31 cellular contexts compared by ENCODE assay signal in genomic region chr14:102427642-102428041, GRCh38.
"Had no signal": no experiment of that assay in that cellular context is flagged by ENCODE, and none has a peak within 500 bp of the region (broad histone marks: within the 10 kb centered on the region; RNA-seq: fewer than 3 reads in every experiment).

No MANE protein-coding gene starts in this region.

- H3K27me3 ChIP-seq: colonic mucosa, esophagus muscularis mucosa, foreskin keratinocyte, gastroesophageal sphincter, heart left ventricle, hepatocyte, left lung, pancreas, right lobe of liver, tibial nerve, upper lobe of left lung, uterus had no signal

- H3K79me2 ChIP-seq: hepatocyte had no signal

- H3K36me3 ChIP-seq: colonic mucosa, right lobe of liver, uterus had no signal

- H2AFZ ChIP-seq: hepatocyte had no signal

- H3K4me1 ChIP-seq: colonic mucosa, foreskin keratinocyte, heart left ventricle, left lung, pancreas, right lobe of liver, tibial nerve, uterus had no signal

- H3K9me3 Mint-ChIP-seq: dendritic cell treated with granulocyte-macrophage colony-stimulating factor and Interleukin-4, amounts not matched to agents 40 ng/mL and 50 ng/mL, for 4 days; endodermal cell; naive thymus-derived CD4-positive, alpha-beta T cell; nephron; stimulated activated effector memory CD8-positive, alpha-beta T cell treated with anti-CD3 and anti-CD28 coated beads, Interleukin-12 subunit alpha, Interleukin-12 subunit beta, amount 100 ng/mL, for 72 hours had no signal

- DNase-seq: colonic mucosa; effector CD8-positive, alpha-beta T cell; endodermal cell; foreskin keratinocyte; heart left ventricle; kidney; left lung; mesenchymal stem cell; midbrain; naive thymus-derived CD4-positive, alpha-beta T cell; occipital lobe; pancreas; right lobe of liver; stimulated activated CD4-positive, alpha-beta T cell treated with anti-CD3 and anti-CD28 coated beads, Interleukin-12 subunit alpha, Interleukin-12 subunit beta, amount 100 ng/mL, for 4 hours; stimulated activated CD4-positive, alpha-beta T cell treated with anti-CD3 and anti-CD28 coated beads, Interleukin-1b, Interleukin-23, amount 100 ng/mL, for 48 hours; stimulated activated CD4-positive, alpha-beta T cell treated with anti-CD3 and anti-CD28 coated beads, Interleukin-4, amount 100 ng/mL, for 1 hour; stimulated activated naive CD8-positive, alpha-beta T cell treated with anti-CD3 and anti-CD28 coated beads, Interleukin-15, Interleukin-2, amounts not matched to agents 100 U/mL and 50 U/mL, for 24 hours; substantia nigra; upper lobe of left lung; uterus had no signal

- H3K4me2 ChIP-seq: hepatocyte, smooth muscle cell had no signal

- H3K27ac Mint-ChIP-seq: dendritic cell treated with granulocyte-macrophage colony-stimulating factor and Interleukin-4, amounts not matched to agents 40 ng/mL and 50 ng/mL, for 4 days; endodermal cell; naive thymus-derived CD4-positive, alpha-beta T cell; nephron; progenitor cell of endocrine pancreas; stimulated activated effector memory CD8-positive, alpha-beta T cell treated with anti-CD3 and anti-CD28 coated beads, Interleukin-12 subunit alpha, Interleukin-12 subunit beta, amount 100 ng/mL, for 72 hours had no signal

- H3K27me3 Mint-ChIP-seq: dendritic cell treated with granulocyte-macrophage colony-stimulating factor and Interleukin-4, amounts not matched to agents 40 ng/mL and 50 ng/mL, for 4 days; naive thymus-derived CD4-positive, alpha-beta T cell; progenitor cell of endocrine pancreas had no signal

- H3K4me1 Mint-ChIP-seq: endodermal cell; nephron; stimulated activated effector memory CD8-positive, alpha-beta T cell treated with anti-CD3 and anti-CD28 coated beads, Interleukin-12 subunit alpha, Interleukin-12 subunit beta, amount 100 ng/mL, for 72 hours had no signal

- H3K27ac ChIP-seq: colonic mucosa, esophagus muscularis mucosa, foreskin keratinocyte, gastroesophageal sphincter, heart left ventricle, hepatocyte, left lung, pancreas, right lobe of liver, thoracic aorta, tibial nerve, uterus had no signal

- H3K9me3 ChIP-seq: colonic mucosa, esophagus muscularis mucosa, gastroesophageal sphincter, heart left ventricle, left lung, pancreas, right lobe of liver, thoracic aorta, tibial nerve, upper lobe of left lung, uterus had no signal

- H3K4me3 ChIP-seq: colonic mucosa, esophagus muscularis mucosa, gastroesophageal sphincter, heart left ventricle, hepatocyte, left lung, pancreas, right lobe of liver, smooth muscle cell, thoracic aorta, tibial nerve, upper lobe of left lung, uterus had no signal

- FAIRE-seq: endothelial cell of umbilical vein, kidney, pancreas had no signal

- H3K4me3 Mint-ChIP-seq: dendritic cell treated with granulocyte-macrophage colony-stimulating factor and Interleukin-4, amounts not matched to agents 40 ng/mL and 50 ng/mL, for 4 days; endodermal cell; naive thymus-derived CD4-positive, alpha-beta T cell; nephron; stimulated activated effector memory CD8-positive, alpha-beta T cell treated with anti-CD3 and anti-CD28 coated beads, Interleukin-12 subunit alpha, Interleukin-12 subunit beta, amount 100 ng/mL, for 72 hours had no signal

- ATAC-seq: foreskin keratinocyte; gastroesophageal sphincter; left lung; naive thymus-derived CD4-positive, alpha-beta T cell; pancreas; right lobe of liver; stimulated activated effector memory CD8-positive, alpha-beta T cell treated with anti-CD3 and anti-CD28 coated beads, Interleukin-12 subunit alpha, Interleukin-12 subunit beta, amount 100 ng/mL, for 72 hours; stimulated activated naive CD8-positive, alpha-beta T cell treated with anti-CD3 and anti-CD28 coated beads, Interleukin-15, Interleukin-2, amounts not matched to agents 100 U/mL and 50 U/mL, for 24 hours had no signal
